23 cellular contexts compared by ENCODE assay signal in the genomic region with DNA sequence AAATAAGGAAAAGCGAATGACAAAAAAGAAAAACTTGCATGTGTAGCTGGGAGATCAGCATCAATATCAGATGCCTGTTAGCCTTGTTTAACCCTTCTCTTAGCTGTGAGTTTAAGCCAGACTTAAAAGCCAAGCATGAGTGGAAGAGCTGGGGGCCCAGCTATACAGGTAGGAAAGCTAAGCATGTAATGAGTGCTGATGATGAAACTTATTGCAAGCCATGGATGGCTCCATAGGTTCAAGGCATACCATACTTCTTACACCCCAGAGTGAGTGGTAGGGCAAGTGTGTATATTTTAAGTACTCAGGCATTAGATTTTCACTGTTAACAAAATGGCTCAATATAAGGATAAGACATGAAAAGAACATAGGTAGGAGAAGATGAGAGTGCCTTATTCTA.
"Had no signal": no experiment of that assay in that cellular context is flagged by ENCODE, and none has a peak within 500 bp of the region (broad histone marks: within the 10 kb centered on the region; RNA-seq: fewer than 3 reads in every experiment).

No MANE protein-coding gene starts in this region.

- H3K27ac ChIP-seq: colonic mucosa, heart left ventricle, neutrophil, psoas muscle, spleen, testis, transverse colon had no signal

- H3K9me3 ChIP-seq: colonic mucosa, heart left ventricle, mucosa of descending colon, neutrophil, psoas muscle, spleen, testis, transverse colon had no signal

- H3K27me3 ChIP-seq: colonic mucosa, heart left ventricle, neutrophil, spleen, testis, transverse colon had no signal

- ATAC-seq: esophagus mucosa; heart left ventricle; mucosa of descending colon; naive thymus-derived CD8-positive, alpha-beta T cell; psoas muscle; sciatic nerve; stimulated activated memory B cell treated with anti-CD40 and anti-IgM and Interleukin-4, amounts not matched to agents 10 μg/mL and 1 μg/mL and 100 μg/mL, for 72 hours; stimulated activated naive CD8-positive, alpha-beta T cell treated with anti-CD3 and anti-CD28 coated beads, Interleukin-15, amount 100 ng/mL, for 72 hours had no signal

- H3K36me3 ChIP-seq: colonic mucosa, neutrophil, transverse colon had no signal

- DNase-seq: colonic mucosa; effector CD4-positive, alpha-beta T cell; endodermal cell; heart left ventricle; hippocampal formation; kidney glomerular epithelial cell; mucosa of descending colon; naive thymus-derived CD8-positive, alpha-beta T cell; psoas muscle; retina; spleen; stimulated activated CD4-positive, alpha-beta T cell treated with anti-CD3 and anti-CD28 coated beads, Interleukin-15, amount 100 ng/mL, for 24 hours; stimulated activated CD4-positive, alpha-beta T cell treated with anti-CD3 and anti-CD28 coated beads, Interleukin-1b, Interleukin-23, amount 100 ng/mL, for 48 hours; stimulated activated CD4-positive, alpha-beta T cell treated with anti-CD3 and anti-CD28 coated beads, Interleukin-4, amount 100 ng/mL, for 24 hours; stimulated activated naive CD8-positive, alpha-beta T cell treated with anti-CD3 and anti-CD28 coated beads, Interleukin-15, amount 100 ng/mL, for 72 hours; testis; transverse colon had no signal

- H3K4me3 ChIP-seq: colonic mucosa, heart left ventricle, mucosa of descending colon, psoas muscle, spleen, testis, transverse colon had no signal

- FAIRE-seq: endothelial cell of umbilical vein, islet of Langerhans had no signal

- H3K4me1 ChIP-seq: colonic mucosa, heart left ventricle, psoas muscle, spleen, testis, transverse colon had no signal
